Comparison of ENCODE assay signal across 1 cellular context in the genomic region with DNA sequence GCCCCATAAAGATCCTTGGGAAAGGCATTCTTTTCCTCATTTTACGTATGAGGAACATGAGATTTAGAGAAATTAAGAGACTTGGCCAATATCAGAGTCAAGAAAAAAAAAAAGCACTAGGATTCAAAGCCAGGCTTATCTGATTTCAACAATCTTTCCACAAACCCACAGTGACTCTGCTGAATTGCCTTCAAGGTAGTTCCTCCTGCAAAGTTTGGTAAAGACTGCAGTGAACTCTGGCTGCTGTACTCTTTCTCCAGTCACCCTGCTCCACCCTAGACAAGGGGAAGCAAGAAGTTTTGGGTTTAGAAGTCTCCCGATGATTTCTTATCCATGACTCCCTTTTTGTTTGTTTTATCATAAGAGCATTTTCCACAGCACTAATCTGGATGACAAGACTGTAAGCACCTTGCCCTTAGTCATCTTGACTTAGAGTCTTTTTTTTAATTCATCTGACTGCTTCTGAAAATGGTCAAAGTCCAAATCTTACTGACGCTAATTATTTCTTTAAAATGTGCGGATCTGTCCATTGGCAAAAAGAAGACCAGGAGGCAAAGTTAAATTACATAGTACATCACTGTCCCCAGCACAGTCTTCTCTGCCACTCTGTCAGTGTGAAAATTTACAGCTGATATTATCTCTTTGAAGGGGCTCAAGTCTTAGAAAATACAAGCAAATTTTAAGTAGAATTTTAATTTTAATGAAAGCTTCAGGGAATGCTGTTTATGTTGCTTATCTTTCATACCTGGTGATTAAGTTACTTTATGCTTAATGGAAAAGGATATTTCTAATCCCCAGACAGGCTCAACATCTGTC.
TF ChIP-seq lines count a peak whose summit lies in the region.

No MANE protein-coding gene starts in this region.

TF ChIP-seq in K562, 482 proteins besides CTCF, POLR2A, EP300 and RAD21 (continued from another document and continues in another):
- TF ChIP-seq POLR2H (tag; IDR thresholded peaks at IDR 0.05; ENCODE audit: low read depth) (no peak), ZNF143 (CRISPR knock-in tag; IDR thresholded peaks at IDR 0.05) (no peak), KLF13 (tag; IDR thresholded peaks at IDR 0.05; ENCODE audit: borderline replicate concordance, low read depth) (no peak), CBFA2T2 (conservative IDR thresholded peaks at IDR 0.05) (no peak), RBM25 (IDR thresholded peaks at IDR 0.05; ENCODE audit: low read depth, low read length, severe bottlenecking) (no peak), ELF4 (CRISPR knock-in tag; IDR thresholded peaks at IDR 0.05) (no peak), WHSC1 (IDR thresholded peaks at IDR 0.05; ENCODE audit: low read length) (no peak), NUFIP1 (IDR thresholded peaks at IDR 0.05; ENCODE audit: partially characterized antibody) (no peak), ZNF551 (CRISPR knock-in tag; IDR thresholded peaks at IDR 0.05) (no peak), SLC30A9 (CRISPR knock-in tag; IDR thresholded peaks at IDR 0.05) (no peak), ZNF217 (CRISPR knock-in tag; IDR thresholded peaks at IDR 0.05) (no peak), ZFPM2 (CRISPR knock-in tag; IDR thresholded peaks at IDR 0.05) (no peak), ZNF316 (IDR thresholded peaks at IDR 0.05) (0 out of 2 replicates have a peak, but pooled peaks have one; percentile 3), BHLHE40 (IDR thresholded peaks at IDR 0.05; ENCODE audit: low read length) (no peak), ZNF41 (CRISPR knock-in tag; conservative IDR thresholded peaks at IDR 0.05) (no peak), NEUROD1 (IDR thresholded peaks at IDR 0.05; ENCODE audit: borderline replicate concordance, low read depth, low read length, partially characterized antibody) (no peak), CC2D1A (IDR thresholded peaks at IDR 0.05) (no peak), MAFK (IDR thresholded peaks at IDR 0.05; ENCODE audit: low read length) (peak; percentile 69), ZNF239 (CRISPR knock-in tag; IDR thresholded peaks at IDR 0.05) (no peak), DMBX1 (CRISPR knock-in tag; IDR thresholded peaks at IDR 0.05; ENCODE audit: borderline replicate concordance) (no peak), MEIS2 (IDR thresholded peaks at IDR 0.05; ENCODE audit: partially characterized antibody) (peak; percentile 81), NFXL1 (CRISPR knock-in tag; IDR thresholded peaks at IDR 0.05) (no peak), L3MBTL2 (IDR thresholded peaks at IDR 0.05) (no peak), DNMT1 (IDR thresholded peaks at IDR 0.05) (no peak), XRCC4 (IDR thresholded peaks at IDR 0.05; ENCODE audit: extremely low read depth, insufficient read depth, insufficient read length) (no peak), ZBTB8A (IDR thresholded peaks at IDR 0.05; ENCODE audit: partially characterized antibody) (no peak), ZNF224 (CRISPR knock-in tag; IDR thresholded peaks at IDR 0.05) (no peak), CTBP1 (IDR thresholded peaks at IDR 0.05; ENCODE audit: borderline replicate concordance) (peak; percentile 31; the same call in 1 of the 2 replicates), RFX1 (IDR thresholded peaks at IDR 0.05) (no peak), ZNF431 (CRISPR knock-in tag; IDR thresholded peaks at IDR 0.05) (no peak), CHD1 (IDR thresholded peaks at IDR 0.05; ENCODE audit: low read length) (no peak), TRIM24 (IDR thresholded peaks at IDR 0.05) (no peak), HMG20B (CRISPR knock-in tag; IDR thresholded peaks at IDR 0.05) (no peak), NCOA2 (IDR thresholded peaks at IDR 0.05; ENCODE audit: partially characterized antibody in 2 of 2) (no peak), ZNF561 (CRISPR knock-in tag; conservative IDR thresholded peaks at IDR 0.05) (no peak), NELFE (IDR thresholded peaks at IDR 0.05; ENCODE audit: insufficient read depth, insufficient read length) (no peak), HNRNPLL (IDR thresholded peaks at IDR 0.05; ENCODE audit: low read depth, low read length, poor library complexity, severe bottlenecking) (no peak), TCFL5 (CRISPR knock-in tag; conservative IDR thresholded peaks at IDR 0.05) (no peak), CBX8 (IDR thresholded peaks at IDR 0.05; ENCODE audit: borderline replicate concordance, extremely low read depth, low read depth, low read length, poor library complexity, severe bottlenecking) (no peak), SMARCE1 (IDR thresholded peaks at IDR 0.05) (peak; percentile 76; the same call in 1 of the 2 replicates)
- TF ChIP-seq, protein P1, sequence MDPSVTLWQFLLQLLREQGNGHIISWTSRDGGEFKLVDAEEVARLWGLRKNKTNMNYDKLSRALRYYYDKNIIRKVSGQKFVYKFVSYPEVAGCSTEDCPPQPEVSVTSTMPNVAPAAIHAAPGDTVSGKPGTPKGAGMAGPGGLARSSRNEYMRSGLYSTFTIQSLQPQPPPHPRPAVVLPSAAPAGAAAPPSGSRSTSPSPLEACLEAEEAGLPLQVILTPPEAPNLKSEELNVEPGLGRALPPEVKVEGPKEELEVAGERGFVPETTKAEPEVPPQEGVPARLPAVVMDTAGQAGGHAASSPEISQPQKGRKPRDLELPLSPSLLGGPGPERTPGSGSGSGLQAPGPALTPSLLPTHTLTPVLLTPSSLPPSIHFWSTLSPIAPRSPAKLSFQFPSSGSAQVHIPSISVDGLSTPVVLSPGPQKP (CRISPR knock-in tag; IDR thresholded peaks at IDR 0.05): no peak
- TF ChIP-seq, protein P2, sequence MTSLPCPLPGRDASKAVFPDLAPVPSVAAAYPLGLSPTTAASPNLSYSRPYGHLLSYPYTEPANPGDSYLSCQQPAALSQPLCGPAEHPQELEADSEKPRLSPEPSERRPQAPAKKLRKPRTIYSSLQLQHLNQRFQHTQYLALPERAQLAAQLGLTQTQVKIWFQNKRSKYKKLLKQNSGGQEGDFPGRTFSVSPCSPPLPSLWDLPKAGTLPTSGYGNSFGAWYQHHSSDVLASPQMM (CRISPR knock-in tag; IDR thresholded peaks at IDR 0.05): no peak
- TF ChIP-seq, protein P3, sequence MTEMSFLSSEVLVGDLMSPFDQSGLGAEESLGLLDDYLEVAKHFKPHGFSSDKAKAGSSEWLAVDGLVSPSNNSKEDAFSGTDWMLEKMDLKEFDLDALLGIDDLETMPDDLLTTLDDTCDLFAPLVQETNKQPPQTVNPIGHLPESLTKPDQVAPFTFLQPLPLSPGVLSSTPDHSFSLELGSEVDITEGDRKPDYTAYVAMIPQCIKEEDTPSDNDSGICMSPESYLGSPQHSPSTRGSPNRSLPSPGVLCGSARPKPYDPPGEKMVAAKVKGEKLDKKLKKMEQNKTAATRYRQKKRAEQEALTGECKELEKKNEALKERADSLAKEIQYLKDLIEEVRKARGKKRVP (CRISPR knock-in tag; IDR thresholded peaks at IDR 0.05): no peak
- TF ChIP-seq, protein P4, sequence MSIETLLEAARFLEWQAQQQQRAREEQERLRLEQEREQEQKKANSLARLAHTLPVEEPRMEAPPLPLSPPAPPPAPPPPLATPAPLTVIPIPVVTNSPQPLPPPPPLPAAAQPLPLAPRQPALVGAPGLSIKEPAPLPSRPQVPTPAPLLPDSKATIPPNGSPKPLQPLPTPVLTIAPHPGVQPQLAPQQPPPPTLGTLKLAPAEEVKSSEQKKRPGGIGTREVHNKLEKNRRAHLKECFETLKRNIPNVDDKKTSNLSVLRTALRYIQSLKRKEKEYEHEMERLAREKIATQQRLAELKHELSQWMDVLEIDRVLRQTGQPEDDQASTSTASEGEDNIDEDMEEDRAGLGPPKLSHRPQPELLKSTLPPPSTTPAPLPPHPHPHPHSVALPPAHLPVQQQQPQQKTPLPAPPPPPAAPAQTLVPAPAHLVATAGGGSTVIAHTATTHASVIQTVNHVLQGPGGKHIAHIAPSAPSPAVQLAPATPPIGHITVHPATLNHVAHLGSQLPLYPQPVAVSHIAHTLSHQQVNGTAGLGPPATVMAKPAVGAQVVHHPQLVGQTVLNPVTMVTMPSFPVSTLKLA (conservative IDR thresholded peaks at IDR 0.05): no peak
- TF ChIP-seq, protein P5, sequence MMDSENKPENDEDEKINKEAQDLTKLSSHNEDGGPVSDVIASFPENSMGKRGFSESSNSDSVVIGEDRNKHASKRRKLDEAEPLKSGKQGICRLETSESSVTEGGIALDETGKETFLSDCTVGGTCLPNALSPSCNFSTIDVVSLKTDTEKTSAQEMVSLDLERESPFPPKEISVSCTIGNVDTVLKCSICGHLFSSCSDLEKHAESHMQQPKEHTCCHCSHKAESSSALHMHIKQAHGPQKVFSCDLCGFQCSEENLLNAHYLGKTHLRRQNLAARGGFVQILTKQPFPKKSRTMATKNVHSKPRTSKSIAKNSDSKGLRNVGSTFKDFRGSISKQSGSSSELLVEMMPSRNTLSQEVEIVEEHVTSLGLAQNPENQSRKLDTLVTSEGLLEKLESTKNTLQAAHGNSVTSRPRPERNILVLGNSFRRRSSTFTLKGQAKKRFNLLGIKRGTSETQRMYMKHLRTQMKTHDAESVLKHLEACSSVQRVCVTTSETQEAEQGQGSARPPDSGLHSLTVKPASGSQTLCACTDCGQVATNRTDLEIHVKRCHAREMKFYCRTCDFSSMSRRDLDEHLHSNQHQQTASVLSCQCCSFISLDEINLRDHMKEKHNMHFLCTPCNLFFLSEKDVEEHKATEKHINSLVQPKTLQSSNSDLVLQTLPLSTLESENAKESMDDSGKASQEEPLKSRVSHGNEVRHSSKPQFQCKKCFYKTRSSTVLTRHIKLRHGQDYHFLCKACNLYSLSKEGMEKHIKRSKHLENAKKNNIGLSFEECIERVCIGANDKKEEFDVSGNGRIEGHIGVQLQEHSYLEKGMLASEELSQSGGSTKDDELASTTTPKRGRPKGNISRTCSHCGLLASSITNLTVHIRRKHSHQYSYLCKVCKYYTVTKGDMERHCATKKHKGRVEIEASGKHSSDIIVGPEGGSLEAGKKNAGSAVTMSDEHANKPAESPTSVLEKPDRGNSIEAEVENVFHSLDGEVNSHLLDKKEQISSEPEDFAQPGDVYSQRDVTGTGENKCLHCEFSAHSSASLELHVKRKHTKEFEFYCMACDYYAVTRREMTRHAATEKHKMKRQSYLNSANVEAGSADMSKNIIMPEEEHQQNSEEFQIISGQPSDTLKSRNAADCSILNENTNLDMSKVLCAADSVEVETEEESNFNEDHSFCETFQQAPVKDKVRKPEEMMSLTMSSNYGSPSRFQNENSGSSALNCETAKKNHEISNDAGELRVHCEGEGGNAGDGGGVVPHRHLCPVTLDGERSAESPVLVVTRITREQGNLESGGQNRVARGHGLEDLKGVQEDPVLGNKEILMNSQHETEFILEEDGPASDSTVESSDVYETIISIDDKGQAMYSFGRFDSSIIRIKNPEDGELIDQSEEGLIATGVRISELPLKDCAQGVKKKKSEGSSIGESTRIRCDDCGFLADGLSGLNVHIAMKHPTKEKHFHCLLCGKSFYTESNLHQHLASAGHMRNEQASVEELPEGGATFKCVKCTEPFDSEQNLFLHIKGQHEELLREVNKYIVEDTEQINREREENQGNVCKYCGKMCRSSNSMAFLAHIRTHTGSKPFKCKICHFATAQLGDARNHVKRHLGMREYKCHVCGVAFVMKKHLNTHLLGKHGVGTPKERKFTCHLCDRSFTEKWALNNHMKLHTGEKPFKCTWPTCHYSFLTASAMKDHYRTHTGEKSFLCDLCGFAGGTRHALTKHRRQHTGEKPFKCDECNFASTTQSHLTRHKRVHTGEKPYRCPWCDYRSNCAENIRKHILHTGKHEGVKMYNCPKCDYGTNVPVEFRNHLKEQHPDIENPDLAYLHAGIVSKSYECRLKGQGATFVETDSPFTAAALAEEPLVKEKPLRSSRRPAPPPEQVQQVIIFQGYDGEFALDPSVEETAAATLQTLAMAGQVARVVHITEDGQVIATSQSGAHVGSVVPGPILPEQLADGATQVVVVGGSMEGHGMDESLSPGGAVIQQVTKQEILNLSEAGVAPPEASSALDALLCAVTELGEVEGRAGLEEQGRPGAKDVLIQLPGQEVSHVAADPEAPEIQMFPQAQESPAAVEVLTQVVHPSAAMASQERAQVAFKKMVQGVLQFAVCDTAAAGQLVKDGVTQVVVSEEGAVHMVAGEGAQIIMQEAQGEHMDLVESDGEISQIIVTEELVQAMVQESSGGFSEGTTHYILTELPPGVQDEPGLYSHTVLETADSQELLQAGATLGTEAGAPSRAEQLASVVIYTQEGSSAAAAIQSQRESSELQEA (IDR thresholded peaks at IDR 0.05; ENCODE audit: low read depth): no peak
- TF ChIP-seq, protein P6, sequence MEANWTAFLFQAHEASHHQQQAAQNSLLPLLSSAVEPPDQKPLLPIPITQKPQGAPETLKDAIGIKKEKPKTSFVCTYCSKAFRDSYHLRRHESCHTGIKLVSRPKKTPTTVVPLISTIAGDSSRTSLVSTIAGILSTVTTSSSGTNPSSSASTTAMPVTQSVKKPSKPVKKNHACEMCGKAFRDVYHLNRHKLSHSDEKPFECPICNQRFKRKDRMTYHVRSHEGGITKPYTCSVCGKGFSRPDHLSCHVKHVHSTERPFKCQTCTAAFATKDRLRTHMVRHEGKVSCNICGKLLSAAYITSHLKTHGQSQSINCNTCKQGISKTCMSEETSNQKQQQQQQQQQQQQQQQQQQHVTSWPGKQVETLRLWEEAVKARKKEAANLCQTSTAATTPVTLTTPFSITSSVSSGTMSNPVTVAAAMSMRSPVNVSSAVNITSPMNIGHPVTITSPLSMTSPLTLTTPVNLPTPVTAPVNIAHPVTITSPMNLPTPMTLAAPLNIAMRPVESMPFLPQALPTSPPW (CRISPR knock-in tag; IDR thresholded peaks at IDR 0.05): no peak; the same call in 1 of the 2 replicates
- TF ChIP-seq, protein P7, sequence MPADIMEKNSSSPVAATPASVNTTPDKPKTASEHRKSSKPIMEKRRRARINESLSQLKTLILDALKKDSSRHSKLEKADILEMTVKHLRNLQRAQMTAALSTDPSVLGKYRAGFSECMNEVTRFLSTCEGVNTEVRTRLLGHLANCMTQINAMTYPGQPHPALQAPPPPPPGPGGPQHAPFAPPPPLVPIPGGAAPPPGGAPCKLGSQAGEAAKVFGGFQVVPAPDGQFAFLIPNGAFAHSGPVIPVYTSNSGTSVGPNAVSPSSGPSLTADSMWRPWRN (IDR thresholded peaks at IDR 0.05; ENCODE audit: low read depth): no peak
- TF ChIP-seq, protein P8, sequence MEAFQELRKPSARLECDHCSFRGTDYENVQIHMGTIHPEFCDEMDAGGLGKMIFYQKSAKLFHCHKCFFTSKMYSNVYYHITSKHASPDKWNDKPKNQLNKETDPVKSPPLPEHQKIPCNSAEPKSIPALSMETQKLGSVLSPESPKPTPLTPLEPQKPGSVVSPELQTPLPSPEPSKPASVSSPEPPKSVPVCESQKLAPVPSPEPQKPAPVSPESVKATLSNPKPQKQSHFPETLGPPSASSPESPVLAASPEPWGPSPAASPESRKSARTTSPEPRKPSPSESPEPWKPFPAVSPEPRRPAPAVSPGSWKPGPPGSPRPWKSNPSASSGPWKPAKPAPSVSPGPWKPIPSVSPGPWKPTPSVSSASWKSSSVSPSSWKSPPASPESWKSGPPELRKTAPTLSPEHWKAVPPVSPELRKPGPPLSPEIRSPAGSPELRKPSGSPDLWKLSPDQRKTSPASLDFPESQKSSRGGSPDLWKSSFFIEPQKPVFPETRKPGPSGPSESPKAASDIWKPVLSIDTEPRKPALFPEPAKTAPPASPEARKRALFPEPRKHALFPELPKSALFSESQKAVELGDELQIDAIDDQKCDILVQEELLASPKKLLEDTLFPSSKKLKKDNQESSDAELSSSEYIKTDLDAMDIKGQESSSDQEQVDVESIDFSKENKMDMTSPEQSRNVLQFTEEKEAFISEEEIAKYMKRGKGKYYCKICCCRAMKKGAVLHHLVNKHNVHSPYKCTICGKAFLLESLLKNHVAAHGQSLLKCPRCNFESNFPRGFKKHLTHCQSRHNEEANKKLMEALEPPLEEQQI (IDR thresholded peaks at IDR 0.05): no peak
